ENCODE assay signal across 30 cellular contexts in the genomic region with DNA sequence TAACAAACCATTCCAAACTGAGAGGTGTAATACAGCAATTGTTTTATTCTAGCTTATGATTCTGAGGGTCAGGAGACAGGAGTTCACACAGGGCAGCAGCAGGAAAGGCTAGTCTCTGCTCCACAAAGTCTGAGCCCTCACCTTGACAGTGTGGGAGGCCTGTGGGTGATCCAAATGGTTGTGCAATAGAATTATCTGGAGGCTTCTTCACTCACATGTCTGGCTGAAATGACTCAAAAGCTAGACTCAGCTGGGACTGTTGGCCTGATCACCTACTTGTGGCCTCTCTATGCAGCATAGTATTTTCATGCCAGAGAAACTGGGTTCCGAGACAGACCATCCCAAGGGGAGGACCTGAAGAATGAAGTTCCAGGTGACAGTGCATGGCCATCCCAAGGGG.
"Had no signal": no experiment of that assay in that cellular context is flagged by ENCODE, and none has a peak within 500 bp of the region (broad histone marks: within the 10 kb centered on the region; RNA-seq: fewer than 3 reads in every experiment).

No MANE protein-coding gene starts in this region.

- H3K4me1 ChIP-seq: body of pancreas, esophagus muscularis mucosa had no signal

- H3K27ac ChIP-seq: body of pancreas, cardiac muscle cell, coronary artery, dorsolateral prefrontal cortex, esophagus muscularis mucosa, WERI-Rb-1 had no signal

- ATAC-seq: activated CD4-positive, CD25-positive, alpha-beta regulatory T cell treated with anti-CD3 and anti-CD28 coated beads, Interleukin-2, amount 50 U/mL, for 24 hours; activated CD8-positive, alpha-beta T cell treated with anti-CD3 and anti-CD28 coated beads for 36 hours; activated T-cell treated with anti-CD3 and anti-CD28 coated beads, Interleukin-2, amount 50 U/mL, for 4 hours; activated T-helper 17 cell treated with anti-CD3 and anti-CD28 coated beads, Interleukin-2, amount 50 U/mL, for 72 hours; body of pancreas; T-helper 17 cell had no signal

- FAIRE-seq: frontal cortex had no signal

- H3K27me3 ChIP-seq: body of pancreas, cardiac muscle cell, esophagus muscularis mucosa had no signal

- DNase-seq: activated B cell treated with CpG ODN at 0.5 μM for 24 hours; activated CD4-positive, alpha-beta T cell treated with anti-CD3 and anti-CD28 coated beads for 48 hours; activated CD4-positive, alpha-beta T cell treated with anti-CD3 and anti-CD28 coated beads, Interleukin-2, amount 50 U/mL, for 1 hour; activated CD4-positive, alpha-beta T cell treated with anti-CD3 and anti-CD28 coated beads, Interleukin-2, amount 50 U/mL, for 48 hours; activated CD8-positive, alpha-beta memory T cell treated with anti-CD3 and anti-CD28 coated beads for 24 hours; activated CD8-positive, alpha-beta T cell treated with anti-CD3 and anti-CD28 coated beads for 36 hours; activated effector memory CD4-positive, alpha-beta T cell treated with Interleukin-2 at 50 U/mL for 16 hours; activated gamma-delta T cell treated with Interleukin-2 at 50 U/mL for 16 hours; activated naive CD4-positive, alpha-beta T cell treated with anti-CD3 and anti-CD28 coated beads, Interleukin-2, amount 50 U/mL, for 16 hours; activated naive CD4-positive, alpha-beta T cell treated with Interleukin-2 at 50 U/mL for 16 hours; activated T-cell treated with anti-CD3 and anti-CD28 coated beads, Interleukin-2, amount 50 U/mL, for 4 hours; amniotic stem cell; aorta; body of pancreas; central memory CD4-positive, alpha-beta T cell; cerebellar nuclear complex; dorsolateral prefrontal cortex; effector memory CD4-positive, alpha-beta T cell; endodermal cell; erythroblast; T-helper 1 cell; T-helper 17 cell; T1000; WERI-Rb-1 had no signal

- H3K36me3 ChIP-seq: cardiac muscle cell, esophagus muscularis mucosa, WERI-Rb-1 had no signal

- H3K9me3 ChIP-seq: body of pancreas, esophagus muscularis mucosa had no signal

- H3K4me3 ChIP-seq: body of pancreas, cardiac muscle cell, coronary artery, dorsolateral prefrontal cortex, esophagus muscularis mucosa had no signal
